23 cellular contexts compared by ENCODE assay signal in the genomic region with DNA sequence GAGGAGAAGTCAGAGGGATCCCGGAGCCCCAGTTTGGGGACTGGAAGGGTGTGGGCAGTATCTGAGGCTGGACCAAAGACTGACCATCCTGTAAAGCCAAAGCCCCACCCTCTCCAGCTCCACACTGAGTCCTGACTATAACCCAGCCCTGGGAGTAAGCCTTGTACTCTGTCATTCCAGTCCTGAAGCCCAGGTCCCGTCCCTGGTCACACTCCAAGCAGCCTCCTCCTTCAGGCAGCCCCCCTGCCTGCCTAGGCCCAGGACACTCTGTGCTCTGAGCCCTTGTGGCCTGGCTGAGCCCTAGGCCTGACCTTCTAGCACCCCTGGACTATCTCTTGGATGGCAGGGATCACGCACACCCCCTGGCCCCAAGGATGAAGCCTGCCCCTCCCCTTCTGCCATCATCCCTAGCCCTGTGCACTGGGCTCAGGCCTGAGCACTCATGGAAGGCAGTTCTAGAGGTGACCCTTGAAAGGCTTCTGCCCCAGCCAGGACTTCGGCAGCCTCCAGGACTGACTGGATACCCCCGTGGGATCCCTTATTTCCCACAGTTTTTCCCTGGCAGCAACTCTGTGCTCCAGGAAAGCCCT. TPM values are rescaled to one million over a fixed set of nuclear protein-coding genes. Genes with fewer than 3 reads are reported as not detected.
"Had no signal": no experiment of that assay in that cellular context is flagged by ENCODE, and none has a peak within 500 bp of the region (broad histone marks: within the 10 kb centered on the region; RNA-seq: fewer than 3 reads in every experiment).

No MANE protein-coding gene starts in this region.

- H3K27ac Mint-ChIP-seq: activated CD4-positive, alpha-beta memory T cell treated with anti-CD3 and anti-CD28 coated beads for 36 hours; activated CD8-positive, alpha-beta memory T cell treated with anti-CD3 and anti-CD28 coated beads, Interleukin-2, amount 10 ng/mL, durations not matched to agents 7 days and 5 days; activated naive CD8-positive, alpha-beta T cell treated with anti-CD3 and anti-CD28 coated beads, Interleukin-2, amount 10 ng/mL, durations not matched to agents 7 days and 5 days; activated T-helper 17 cell treated with anti-CD3 and anti-CD28 coated beads, Interleukin-2, amount 50 U/mL, for 72 hours; mesothelial cell of epicardium; natural killer cell had no signal

- H3K36me3 ChIP-seq: heart left ventricle, neutrophil had no signal

- DNase-seq: activated CD4-positive, alpha-beta memory T cell treated with anti-CD3 and anti-CD28 coated beads for 36 hours; activated CD4-positive, alpha-beta T cell treated with anti-CD3 and anti-CD28 coated beads for 48 hours; activated CD8-positive, alpha-beta memory T cell treated with anti-CD3 and anti-CD28 coated beads, Interleukin-2, amount 10 ng/mL, durations not matched to agents 7 days and 5 days; activated naive CD4-positive, alpha-beta T cell treated with Interleukin-2 at 50 U/mL for 16 hours; activated naive CD8-positive, alpha-beta T cell treated with anti-CD3 and anti-CD28 coated beads, Interleukin-2, amount 10 ng/mL, durations not matched to agents 7 days and 5 days; amygdala; islet precursor cell; natural killer cell; stimulated activated CD4-positive, alpha-beta T cell treated with anti-CD3 and anti-CD28 coated beads, Interleukin-4, amount 100 ng/mL, for 1 hour; stimulated activated naive CD4-positive, alpha-beta T cell; testis; trophoblast cell had no signal

- H3K27ac ChIP-seq: heart left ventricle, neutrophil, parathyroid adenoma, SK-N-MC, testis had no signal

- H3K4me1 Mint-ChIP-seq: activated CD8-positive, alpha-beta memory T cell treated with anti-CD3 and anti-CD28 coated beads, Interleukin-2, amount 10 ng/mL, durations not matched to agents 7 days and 5 days; activated naive CD8-positive, alpha-beta T cell treated with anti-CD3 and anti-CD28 coated beads, Interleukin-2, amount 10 ng/mL, durations not matched to agents 7 days and 5 days; activated T-helper 17 cell treated with anti-CD3 and anti-CD28 coated beads, Interleukin-2, amount 50 U/mL, for 72 hours; natural killer cell had no signal

- H3K9me3 ChIP-seq: heart left ventricle, neutrophil, testis had no signal

- H3K4me3 Mint-ChIP-seq: activated CD4-positive, alpha-beta memory T cell treated with anti-CD3 and anti-CD28 coated beads for 36 hours; activated CD8-positive, alpha-beta memory T cell treated with anti-CD3 and anti-CD28 coated beads, Interleukin-2, amount 10 ng/mL, durations not matched to agents 7 days and 5 days; activated naive CD8-positive, alpha-beta T cell treated with anti-CD3 and anti-CD28 coated beads, Interleukin-2, amount 10 ng/mL, durations not matched to agents 7 days and 5 days; activated T-helper 17 cell treated with anti-CD3 and anti-CD28 coated beads, Interleukin-2, amount 50 U/mL, for 72 hours; mesothelial cell of epicardium; natural killer cell had no signal

- ATAC-seq: activated CD8-positive, alpha-beta memory T cell treated with anti-CD3 and anti-CD28 coated beads, Interleukin-2, amount 10 ng/mL, durations not matched to agents 7 days and 5 days; activated T-helper 17 cell treated with anti-CD3 and anti-CD28 coated beads, Interleukin-2, amount 50 U/mL, for 72 hours; heart left ventricle had no signal

- H3K36me3 Mint-ChIP-seq: activated CD4-positive, alpha-beta memory T cell treated with anti-CD3 and anti-CD28 coated beads for 36 hours; activated CD8-positive, alpha-beta memory T cell treated with anti-CD3 and anti-CD28 coated beads, Interleukin-2, amount 10 ng/mL, durations not matched to agents 7 days and 5 days; activated naive CD8-positive, alpha-beta T cell treated with anti-CD3 and anti-CD28 coated beads, Interleukin-2, amount 10 ng/mL, durations not matched to agents 7 days and 5 days; mesothelial cell of epicardium; natural killer cell had no signal

- H3K9me3 Mint-ChIP-seq: activated CD4-positive, alpha-beta memory T cell treated with anti-CD3 and anti-CD28 coated beads for 36 hours; activated naive CD8-positive, alpha-beta T cell treated with anti-CD3 and anti-CD28 coated beads, Interleukin-2, amount 10 ng/mL, durations not matched to agents 7 days and 5 days; activated T-helper 17 cell treated with anti-CD3 and anti-CD28 coated beads, Interleukin-2, amount 50 U/mL, for 72 hours; mesothelial cell of epicardium; natural killer cell had no signal

- H3K4me3 ChIP-seq: heart left ventricle, SK-N-MC, testis had no signal

- H3K4me1 ChIP-seq: testis had no signal

- H3K27me3 ChIP-seq: heart left ventricle, testis had no signal

RNA-seq across cellular contexts. Expression of a gene that starts 28.0 kb away (rescaled TPM):
- total RNA-seq: activated CD8-positive, alpha-beta memory T cell treated with anti-CD3 and anti-CD28 coated beads, Interleukin-2, amount 10 ng/mL, durations not matched to agents 7 days and 5 days; activated naive CD8-positive, alpha-beta T cell treated with anti-CD3 and anti-CD28 coated beads, Interleukin-2, amount 10 ng/mL, durations not matched to agents 7 days and 5 days; activated T-helper 17 cell treated with anti-CD3 and anti-CD28 coated beads, Interleukin-2, amount 50 U/mL, for 72 hours; fibroblast of villous mesenchyme; lung microvascular endothelial cell; T-helper 2 cell treated with Interferon-gamma antibody and Interleukin-4, amounts not matched to agents 100 ng/mL and 5 ng/mL, for 36 hours had no signal

RNA-seq across cellular contexts. Expression of a gene that starts 38.7 kb away (rescaled TPM):
- total RNA-seq: activated CD4-positive, alpha-beta memory T cell treated with anti-CD3 and anti-CD28 coated beads for 36 hours; activated CD8-positive, alpha-beta memory T cell treated with anti-CD3 and anti-CD28 coated beads, Interleukin-2, amount 10 ng/mL, durations not matched to agents 7 days and 5 days; activated naive CD8-positive, alpha-beta T cell treated with anti-CD3 and anti-CD28 coated beads, Interleukin-2, amount 10 ng/mL, durations not matched to agents 7 days and 5 days; activated T-helper 17 cell treated with anti-CD3 and anti-CD28 coated beads, Interleukin-2, amount 50 U/mL, for 72 hours; epithelial cell of proximal tubule; fibroblast of villous mesenchyme; lung microvascular endothelial cell; natural killer cell; renal cortical epithelial cell; T-helper 2 cell treated with Interferon-gamma antibody and Interleukin-4, amounts not matched to agents 100 ng/mL and 5 ng/mL, for 36 hours had no signal
